Comparison of ENCODE assay signal across 17 cellular contexts in the genomic region with DNA sequence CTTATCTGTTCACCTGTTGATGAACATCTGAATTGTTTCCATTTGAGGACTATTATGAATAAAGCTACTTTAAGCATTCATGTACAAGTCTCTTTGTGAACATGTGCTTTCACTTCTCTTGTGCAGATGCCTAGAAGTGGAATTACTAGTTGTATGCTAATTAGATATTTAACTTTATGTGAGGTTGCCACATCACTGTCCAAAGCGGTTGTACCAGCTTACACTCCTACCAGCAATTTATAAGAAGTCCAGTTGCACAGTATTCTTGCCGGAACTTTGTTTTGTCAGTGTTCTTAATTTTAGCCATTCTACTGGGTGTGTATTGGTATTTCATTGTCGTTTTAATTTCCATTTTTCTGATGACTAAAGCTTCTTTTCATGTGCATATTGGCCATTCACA. TPM values are rescaled to one million over a fixed set of nuclear protein-coding genes. Genes with fewer than 3 reads are reported as not detected.
DNase-seq lines count a peak whose midpoint lies in the region; ATAC-seq, FAIRE-seq and TF ChIP-seq lines count a peak whose summit lies in the region.
"Had no signal": no experiment of that assay in that cellular context is flagged by ENCODE, and none has a peak within 500 bp of the region (broad histone marks: within the 10 kb centered on the region; RNA-seq: fewer than 3 reads in every experiment).

No MANE protein-coding gene starts in this region.

- BruUV-seq in K562 (replicated peaks; lab: Mats Ljungman, UMichigan), result no TSS peak

- no peak for TF ChIP-seq CTCF in Loucy (conservative IDR thresholded peaks at IDR 0.05; ENCODE audit: low read length)
- TF ChIP-seq CTCF in K562 (IDR thresholded peaks at IDR 0.05 in 2 of 3, conservative IDR thresholded peaks at IDR 0.05 in 1 of 3; ENCODE audit: insufficient read depth in 2 of 3, low read depth in 1 of 3, low read length in 3 of 3), result no peak
- no peak for TF ChIP-seq CTCF in upper lobe of right lung (IDR thresholded peaks at IDR 0.05)

- no peaks in the 10 kb centered on the region for H3K27me3 ChIP-seq in Loucy (ENCODE audit: insufficient read depth, low read length, poor library complexity, severe bottlenecking)
- no peaks in the 10 kb centered on the region for H3K27me3 ChIP-seq in K562 (ENCODE audit: control insufficient read depth in 2 of 2, insufficient read depth in 2 of 2, low read length in 2 of 2)
- no peaks in the 10 kb centered on the region for H3K27me3 ChIP-seq in upper lobe of right lung
- H3K27me3 ChIP-seq: BE2C had no signal

- H3K79me2 ChIP-seq in Loucy (ENCODE audit: insufficient read depth, low read length) (peaks cover 34% of the 10 kb centered on the region), K562 (ENCODE audit: control insufficient read depth, insufficient read depth, low read length) (peaks cover 23% of the 10 kb centered on the region)

- no peak for DNase-seq in activated T-cell treated with anti-CD3 and anti-CD28 coated beads, Interleukin-2, amount 50 U/mL, for 72 hours
- DNase-seq in activated T-cell treated with anti-CD3 and anti-CD28 coated beads, Interleukin-2, amount 50 U/mL, for 1 hour, result no peak
- DNase-seq in K562 (ENCODE audit: extremely low read depth in 1 of 4, low spot score in 3 of 4), result no peak
- no peak for DNase-seq in upper lobe of right lung
- DNase-seq in GM12891 (ENCODE audit: insufficient read length, low spot score), result no peak
- no peak for DNase-seq in NCI-H146 treated with DMSO at 0.1 percent for 48 hours (lab: John Stamatoyannopoulos, UW; ENCODE audit: unreplicated experiment)
- DNase-seq: BE2C; Caco-2; CD8-positive, alpha-beta memory T cell; DND-41; GDM1; GM23248 had no signal

- H3K4me1 Mint-ChIP-seq in activated T-cell treated with anti-CD3 and anti-CD28 coated beads, Interleukin-2, amount 50 U/mL, for 72 hours (ENCODE audit: low read depth), result peaks cover 24% of the 10 kb centered on the region

- no peak for ATAC-seq in activated T-cell treated with anti-CD3 and anti-CD28 coated beads, Interleukin-2, amount 50 U/mL, for 72 hours (replicated peaks in 1 of 2)
- ATAC-seq in K562, result no peak
- ATAC-seq in upper lobe of right lung, result peak; percentile 39
- ATAC-seq: A549 had no signal

- 100% methylated on average over 3 of the region's 3 CpGs for WGBS in K562 (ENCODE audit: insufficient coverage, low coverage, missing lambda C conversion rate)

- H3K4me3 ChIP-seq in Loucy (ENCODE audit: low read length, poor library complexity, severe bottlenecking), result no peak overlapping the region
- H3K4me3 ChIP-seq in K562, result no peak overlapping the region
- H3K4me3 ChIP-seq in upper lobe of right lung, result no peak overlapping the region
- H3K4me3 ChIP-seq: A549, GM23248 had no signal

- peaks cover 24% of the 10 kb centered on the region for H3K4me1 ChIP-seq in Loucy (ENCODE audit: insufficient read depth, low read length, poor library complexity, severe bottlenecking)
- H3K4me1 ChIP-seq in K562 (replicated peaks in 1 of 2; ENCODE audit: control insufficient read depth in 2 of 2, insufficient read depth in 2 of 2, low read length in 2 of 2), result peaks cover 5 to 7% of the 10 kb centered on the region in 2 experiments; a peak in 4 of 5 replicates
- peaks cover 16% of the 10 kb centered on the region for H3K4me1 ChIP-seq in upper lobe of right lung

- no peak for TF ChIP-seq RAD21 in K562 (CRISPR knock-in tag; conservative IDR thresholded peaks at IDR 0.05 in 1 of 2, IDR thresholded peaks at IDR 0.05 in 1 of 2)

- H3K4me2 ChIP-seq in Loucy (ENCODE audit: low read depth, low read length, poor library complexity, severe bottlenecking) (peak overlapping the region; percentile 23), K562 (ENCODE audit: insufficient read depth, low read length) (no peak overlapping the region)
- H3K4me2 ChIP-seq: A549 had no signal

- H3K4me3 Mint-ChIP-seq in activated T-cell treated with anti-CD3 and anti-CD28 coated beads, Interleukin-2, amount 50 U/mL, for 72 hours, result no peak overlapping the region
- H3K4me3 Mint-ChIP-seq: CD8-positive, alpha-beta memory T cell had no signal

- H2AFZ ChIP-seq in Loucy (ENCODE audit: low read length) (no peak overlapping the region), K562 (ENCODE audit: low read depth, low read length) (no peak overlapping the region)
- H2AFZ ChIP-seq: GM23248 had no signal

- H3K36me3 ChIP-seq in Loucy (ENCODE audit: insufficient read depth, low read length) (no peaks in the 10 kb centered on the region), K562 (ENCODE audit: control insufficient read depth, insufficient read depth, low read length) (peaks cover 26% of the 10 kb centered on the region), upper lobe of right lung (no peaks in the 10 kb centered on the region)
- H3K36me3 ChIP-seq: BE2C had no signal

- no peaks in the 10 kb centered on the region for H3K9me3 Mint-ChIP-seq in activated T-cell treated with anti-CD3 and anti-CD28 coated beads, Interleukin-2, amount 50 U/mL, for 72 hours
- H3K9me3 Mint-ChIP-seq: CD8-positive, alpha-beta memory T cell had no signal

- H3F3A ChIP-seq in Loucy (ENCODE audit: low read depth), result no peaks in the 10 kb centered on the region; the same call in 1 of the 2 replicates

- H3K9me1 ChIP-seq in K562 (ENCODE audit: control insufficient read depth, insufficient read depth, low read length), result no peaks in the 10 kb centered on the region

- no peak for TF ChIP-seq EP300 in K562 (IDR thresholded peaks at IDR 0.05; ENCODE audit: low read length)

- no peaks in the 10 kb centered on the region for H3K27me3 Mint-ChIP-seq in activated T-cell treated with anti-CD3 and anti-CD28 coated beads, Interleukin-2, amount 50 U/mL, for 72 hours (ENCODE audit: low read depth)
- H3K27me3 Mint-ChIP-seq: CD8-positive, alpha-beta memory T cell had no signal

- CTCF ChIA-PET in K562 (lab: Yijun Ruan, JAX; ENCODE audit: low intra/inter-chr PET ratio), result interaction anchor here (0.6 kb wide), 1 partner anchor 34 kb away, joined by 3 read pairs; no protein-coding TSS in a partner anchor

- H3K9ac ChIP-seq in Loucy (ENCODE audit: low read depth, low read length, poor library complexity, severe bottlenecking) (no peak overlapping the region), K562 (ENCODE audit: insufficient read depth in 1 of 2, low read depth in 2 of 2, low read length in 2 of 2) (no peak overlapping the region)
- H3K9ac ChIP-seq: GM23248 had no signal

- H3K27ac ChIP-seq in K562 (ENCODE audit: extremely low read depth, low read depth, low read length) (no peak overlapping the region), upper lobe of right lung (no peak overlapping the region)
- H3K27ac ChIP-seq: A549, C4-2B, GM23248 had no signal

- in situ Hi-C loops in K562 (cut with MboI), result no loop called here

- H3K27ac Mint-ChIP-seq in activated T-cell treated with anti-CD3 and anti-CD28 coated beads, Interleukin-2, amount 50 U/mL, for 72 hours, result peak overlapping the region; percentile 57

- intact Hi-C loops in K562 (cut with micrococcal nuclease), result no loop called here
- intact Hi-C loops in upper lobe of right lung (cut with DNase I), result no loop called here

- peaks cover 19% of the 10 kb centered on the region for H4K20me1 ChIP-seq in Loucy (ENCODE audit: insufficient read depth, low read length, poor library complexity, severe bottlenecking)
- H4K20me1 ChIP-seq in K562 (replicated peaks; ENCODE audit: control insufficient read depth, insufficient read depth, low read length), result no peaks in the 10 kb centered on the region

- peaks cover 2 to 3% of the 10 kb centered on the region in 2 donors for H3K36me3 Mint-ChIP-seq in activated T-cell treated with anti-CD3 and anti-CD28 coated beads, Interleukin-2, amount 50 U/mL, for 72 hours (ENCODE audit: insufficient read depth in 2 of 2)

- no peaks in the 10 kb centered on the region for H3K9me3 ChIP-seq in Loucy (ENCODE audit: insufficient read depth, low read depth, low read length)
- no peaks in the 10 kb centered on the region for H3K9me3 ChIP-seq in K562 (replicated peaks; ENCODE audit: control insufficient read depth, insufficient read depth, low read depth, low read length)
- no peaks in the 10 kb centered on the region for H3K9me3 ChIP-seq in upper lobe of right lung
- H3K9me3 ChIP-seq: A549, BE2C, Caco-2 had no signal

- FAIRE-seq in K562 (lab: Jason Lieb, UNC) (no peak), GM12891 (lab: Jason Lieb, UNC) (no peak)
- FAIRE-seq: A549, H54 had no signal

- no peaks in the 10 kb centered on the region for H3K9me2 ChIP-seq in Loucy (replicated peaks; ENCODE audit: low read depth, low read length)

- POLR2A ChIA-PET in K562 (lab: Yijun Ruan, JAX), result no interaction called here

- TF ChIP-seq POLR2A in K562 (conservative IDR thresholded peaks at IDR 0.05) (no peak), GM12891 (IDR thresholded peaks at IDR 0.05; ENCODE audit: low read depth, low read length) (no peak)

RNA-seq across cellular contexts. Expression of a gene that starts 5.3 kb away (rescaled TPM):
- total RNA-seq in activated T-cell treated with anti-CD3 and anti-CD28 coated beads, Interleukin-2, amount 50 U/mL, for 72 hours, result 10 to 100 TPM; 27.3 to 29.0 TPM
- total RNA-seq in K562 (2011; cell fraction: chromatin; rRNA removed; ENCODE audit: low replicate concordance), result 31.9 and 35.6 TPM in 2 replicates
- 25.5 and 28.0 TPM in 2 replicates for total RNA-seq in K562 (2011; cell fraction: nucleolus; rRNA removed)
- total RNA-seq in K562 (2011; cell fraction: nucleoplasm; rRNA removed), result 20.6 and 25.9 TPM in 2 replicates
- total RNA-seq in K562 (2014; rRNA removed) (16.8 and 21.5 TPM in 2 replicates), K562 (2014; rRNA removed; fragmentation: Illumina TruSeq; extraction: Trizol) (12.7 and 18.0 TPM in 2 replicates), K562 (2015; rRNA removed; fragmentation: Illumina TruSeq; extraction: Trizol) (19.0 and 20.2 TPM in 2 replicates), K562 (2021) (16.7 and 19.5 TPM in 2 replicates), upper lobe of right lung (6.8 TPM)
- polyA plus RNA-seq in K562 (2011; rRNA removed) (27.5 and 28.3 TPM in 2 replicates), K562 (2014; fragmentation: Illumina TruSeq; extraction: Trizol) (18.3 and 18.4 TPM in 2 replicates), K562 (2014; fragmentation: Nextera tagmentation; extraction: Ambion mirVana) (1 to 10 TPM; 2.4 to 4.1 TPM), K562 (2014; rRNA removed) (28.7 and 29.1 TPM in 2 replicates)
- 10.7 and 16.3 TPM in 2 replicates for polyA plus RNA-seq in K562 (2011; cell fraction: cytosol; rRNA removed)
- polyA plus RNA-seq in K562 (2011; cell fraction: nucleus; rRNA removed), result 33.0 and 39.3 TPM in 2 replicates
- polyA plus RNA-seq in K562 (2012), result 14.0 and 20.6 TPM in 2 replicates
- polyA minus RNA-seq in K562 (2011; rRNA and poly(A)+ RNA removed), result 17.5 and 19.1 TPM in 2 replicates
- 7.0 and 9.6 TPM in 2 replicates for polyA minus RNA-seq in K562 (2011; cell fraction: cytosol; rRNA and poly(A)+ RNA removed)
- polyA minus RNA-seq in K562 (2011; cell fraction: nucleus; rRNA and poly(A)+ RNA removed), result 13.9 and 14.5 TPM in 2 replicates
- polyA plus RNA-seq in GM12891 (2012; ENCODE audit: low read depth, missing spikeins), result 3.9 TPM

RNA-seq across cellular contexts. Expression of a gene that starts 6.0 kb away (rescaled TPM):
- 100 to 1,000 TPM in 1 of 2 donors, 10 to 100 TPM in 1; 98.6 to 103 TPM for total RNA-seq in activated T-cell treated with anti-CD3 and anti-CD28 coated beads, Interleukin-2, amount 50 U/mL, for 72 hours
- 67.6 and 158 TPM in 2 replicates for total RNA-seq in K562 (2011; cell fraction: chromatin; rRNA removed; ENCODE audit: low replicate concordance)
- 94.0 and 97.9 TPM in 2 replicates for total RNA-seq in K562 (2011; cell fraction: nucleolus; rRNA removed)
- total RNA-seq in K562 (2011; cell fraction: nucleoplasm; rRNA removed), result 61.2 and 63.2 TPM in 2 replicates
- 60.4 and 69.1 TPM in 2 replicates for total RNA-seq in K562 (2014; rRNA removed)
- 21.6 and 25.8 TPM in 2 replicates for total RNA-seq in K562 (2014; rRNA removed; fragmentation: Illumina TruSeq; extraction: Trizol)
- total RNA-seq in K562 (2015; rRNA removed; fragmentation: Illumina TruSeq; extraction: Trizol), result 35.4 and 37.5 TPM in 2 replicates
- 64.9 and 66.6 TPM in 2 replicates for total RNA-seq in K562 (2021)
- polyA plus RNA-seq in K562 (2011; rRNA removed), result 51.8 and 56.1 TPM in 2 replicates
- 55.1 and 78.1 TPM in 2 replicates for polyA plus RNA-seq in K562 (2011; cell fraction: cytosol; rRNA removed)
- 152 and 164 TPM in 2 replicates for polyA plus RNA-seq in K562 (2011; cell fraction: nucleus; rRNA removed)
- 55.2 and 58.8 TPM in 2 replicates for polyA plus RNA-seq in K562 (2012)
- polyA plus RNA-seq in K562 (2014; fragmentation: Illumina TruSeq; extraction: Trizol), result 37.5 and 48.7 TPM in 2 replicates
- polyA plus RNA-seq in K562 (2014; fragmentation: Nextera tagmentation; extraction: Ambion mirVana), result 1 to 10 TPM; 3.4 to 5.4 TPM
- polyA plus RNA-seq in K562 (2014; rRNA removed), result 42.5 and 47.8 TPM in 2 replicates
- 34.0 and 46.9 TPM in 2 replicates for polyA minus RNA-seq in K562 (2011; rRNA and poly(A)+ RNA removed)
- 28.6 and 32.7 TPM in 2 replicates for polyA minus RNA-seq in K562 (2011; cell fraction: cytosol; rRNA and poly(A)+ RNA removed)
- 43.1 and 47.4 TPM in 2 replicates for polyA minus RNA-seq in K562 (2011; cell fraction: nucleus; rRNA and poly(A)+ RNA removed)
- total RNA-seq in upper lobe of right lung, result 71.4 TPM
- polyA plus RNA-seq in GM12891 (2012; ENCODE audit: low read depth, missing spikeins), result 48.2 TPM

RNA-seq across cellular contexts. Expression of a gene that starts 29.1 kb away (rescaled TPM):
- total RNA-seq in activated T-cell treated with anti-CD3 and anti-CD28 coated beads, Interleukin-2, amount 50 U/mL, for 72 hours, result under 1 TPM; 0.16 to 0.36 TPM
- 0.16 TPM in 1 of 2 replicates, not detected in the other for total RNA-seq in K562 (2011; cell fraction: chromatin; rRNA removed; ENCODE audit: low replicate concordance)
- 0.13 and 0.33 TPM in 2 replicates for total RNA-seq in K562 (2011; cell fraction: nucleolus; rRNA removed)
- 0.29 TPM in 1 of 2 replicates, not detected in the other for total RNA-seq in K562 (2011; cell fraction: nucleoplasm; rRNA removed)
- 0.04 and 0.05 TPM in 2 replicates for total RNA-seq in K562 (2014; rRNA removed)
- not detected in 2 replicates for total RNA-seq in K562 (2014; rRNA removed; fragmentation: Illumina TruSeq; extraction: Trizol)
- 0.04 and 0.11 TPM in 2 replicates for total RNA-seq in K562 (2015; rRNA removed; fragmentation: Illumina TruSeq; extraction: Trizol)
- total RNA-seq in K562 (2021), result 0.07 TPM in 1 of 2 replicates, not detected in the other
- polyA plus RNA-seq in K562 (2011; rRNA removed), result 0.11 TPM in 1 of 2 replicates, not detected in the other
- 0.06 TPM in 1 of 2 replicates, not detected in the other for polyA plus RNA-seq in K562 (2011; cell fraction: cytosol; rRNA removed)
- polyA plus RNA-seq in K562 (2011; cell fraction: nucleus; rRNA removed), result 0.10 and 0.23 TPM in 2 replicates
- 0.03 and 0.04 TPM in 2 replicates for polyA plus RNA-seq in K562 (2012)
- 0.04 TPM in 1 of 2 replicates, not detected in the other for polyA plus RNA-seq in K562 (2014; fragmentation: Illumina TruSeq; extraction: Trizol)
- polyA plus RNA-seq in K562 (2014; fragmentation: Nextera tagmentation; extraction: Ambion mirVana), result not detected
- not detected in 2 replicates for polyA plus RNA-seq in K562 (2014; rRNA removed)
- polyA minus RNA-seq in K562 (2011; rRNA and poly(A)+ RNA removed), result not detected in 2 replicates
- not detected in 2 replicates for polyA minus RNA-seq in K562 (2011; cell fraction: cytosol; rRNA and poly(A)+ RNA removed)
- polyA minus RNA-seq in K562 (2011; cell fraction: nucleus; rRNA and poly(A)+ RNA removed), result 0.13 and 0.22 TPM in 2 replicates
- total RNA-seq in upper lobe of right lung, result 27.6 TPM
- 0.03 TPM for polyA plus RNA-seq in GM12891 (2012; ENCODE audit: low read depth, missing spikeins)
- total RNA-seq: GM23248 had no signal
- polyA plus RNA-seq: AG04450; CD8-positive, alpha-beta memory T cell had no signal

RNA-seq across cellular contexts. Expression of a gene that starts 38.1 kb away (rescaled TPM):
- 10 to 100 TPM; 10.8 to 14.4 TPM for total RNA-seq in activated T-cell treated with anti-CD3 and anti-CD28 coated beads, Interleukin-2, amount 50 U/mL, for 72 hours
- 0.65 TPM in 1 of 2 replicates, not detected in the other for total RNA-seq in K562 (2011; cell fraction: chromatin; rRNA removed; ENCODE audit: low replicate concordance)
- total RNA-seq in K562 (2011; cell fraction: nucleolus; rRNA removed), result 1.0 and 1.3 TPM in 2 replicates
- total RNA-seq in K562 (2011; cell fraction: nucleoplasm; rRNA removed), result 2.7 TPM in 1 of 2 replicates, not detected in the other
- total RNA-seq in K562 (2014; rRNA removed) (0.53 TPM in 1 of 2 replicates, not detected in the other), K562 (2014; rRNA removed; fragmentation: Illumina TruSeq; extraction: Trizol) (not detected in 2 replicates), K562 (2015; rRNA removed; fragmentation: Illumina TruSeq; extraction: Trizol) (not detected in 2 replicates), K562 (2021) (0.47 TPM in 1 of 2 replicates, not detected in the other), upper lobe of right lung (88.9 TPM)
- polyA plus RNA-seq in K562 (2011; rRNA removed) (0.42 and 1.1 TPM in 2 replicates), K562 (2014; fragmentation: Illumina TruSeq; extraction: Trizol) (0.85 TPM in 1 of 2 replicates, not detected in the other), K562 (2014; fragmentation: Nextera tagmentation; extraction: Ambion mirVana) (under 1 TPM; 0.08 to 0.27 TPM), K562 (2014; rRNA removed) (0.78 TPM in 1 of 2 replicates, not detected in the other)
- 0.60 and 1.6 TPM in 2 replicates for polyA plus RNA-seq in K562 (2011; cell fraction: cytosol; rRNA removed)
- polyA plus RNA-seq in K562 (2011; cell fraction: nucleus; rRNA removed), result 3.3 and 6.2 TPM in 2 replicates
- 0.12 and 0.65 TPM in 2 replicates for polyA plus RNA-seq in K562 (2012)
- polyA minus RNA-seq in K562 (2011; rRNA and poly(A)+ RNA removed), result 0.42 and 1.4 TPM in 2 replicates
- polyA minus RNA-seq in K562 (2011; cell fraction: cytosol; rRNA and poly(A)+ RNA removed), result not detected in 2 replicates
- 0.44 TPM in 1 of 2 replicates, not detected in the other for polyA minus RNA-seq in K562 (2011; cell fraction: nucleus; rRNA and poly(A)+ RNA removed)
- 1.3 TPM for polyA plus RNA-seq in GM12891 (2012; ENCODE audit: low read depth, missing spikeins)
- total RNA-seq: GM23248 had no signal
- polyA plus RNA-seq: CD8-positive, alpha-beta memory T cell; GM23248 had no signal

RNA-seq across cellular contexts. Expression of a gene that starts 39.6 kb away (rescaled TPM):
- 10 to 100 TPM; 80.2 to 81.7 TPM for total RNA-seq in activated T-cell treated with anti-CD3 and anti-CD28 coated beads, Interleukin-2, amount 50 U/mL, for 72 hours
- 205 and 431 TPM in 2 replicates for total RNA-seq in K562 (2011; cell fraction: chromatin; rRNA removed; ENCODE audit: low replicate concordance)
- 200 and 220 TPM in 2 replicates for total RNA-seq in K562 (2011; cell fraction: nucleolus; rRNA removed)
- total RNA-seq in K562 (2011; cell fraction: nucleoplasm; rRNA removed), result 158 and 172 TPM in 2 replicates
- total RNA-seq in K562 (2014; rRNA removed) (27.9 and 35.9 TPM in 2 replicates), K562 (2014; rRNA removed; fragmentation: Illumina TruSeq; extraction: Trizol) (13.9 and 16.1 TPM in 2 replicates), K562 (2015; rRNA removed; fragmentation: Illumina TruSeq; extraction: Trizol) (20.7 and 22.2 TPM in 2 replicates), K562 (2021) (36.9 and 43.5 TPM in 2 replicates), upper lobe of right lung (94.6 TPM)
- polyA plus RNA-seq in K562 (2011; rRNA removed) (34.6 and 52.5 TPM in 2 replicates), K562 (2014; fragmentation: Illumina TruSeq; extraction: Trizol) (23.4 and 28.3 TPM in 2 replicates), K562 (2014; fragmentation: Nextera tagmentation; extraction: Ambion mirVana) (under 1 TPM; 0.44 to 0.80 TPM), K562 (2014; rRNA removed) (37.5 and 42.4 TPM in 2 replicates)
- 31.2 and 33.2 TPM in 2 replicates for polyA plus RNA-seq in K562 (2011; cell fraction: cytosol; rRNA removed)
- 303 and 415 TPM in 2 replicates for polyA plus RNA-seq in K562 (2011; cell fraction: nucleus; rRNA removed)
- 28.8 and 58.0 TPM in 2 replicates for polyA plus RNA-seq in K562 (2012)
- 35.4 and 47.8 TPM in 2 replicates for polyA minus RNA-seq in K562 (2011; rRNA and poly(A)+ RNA removed)
- 23.4 and 31.6 TPM in 2 replicates for polyA minus RNA-seq in K562 (2011; cell fraction: cytosol; rRNA and poly(A)+ RNA removed)
- 68.9 and 75.8 TPM in 2 replicates for polyA minus RNA-seq in K562 (2011; cell fraction: nucleus; rRNA and poly(A)+ RNA removed)
- 26.0 TPM for polyA plus RNA-seq in GM12891 (2012; ENCODE audit: low read depth, missing spikeins)

Comparison
In these comparisons a context has a peak if more than half of its experiments do, and no peak if none do; other contexts are left out.
1. RNA of a gene that starts 29.1 kb away (total RNA-seq): 27.6 TPM in upper lobe of right lung (single experiment); 0.16 to 0.36 TPM in activated T-cell treated with anti-CD3 and anti-CD28 coated beads, Interleukin-2, amount 50 U/mL, for 72 hours and 0.04 to 0.33 TPM in K562; every median in the first group is over 10 times any median in the second.